ENCODE assay signal across 37 cellular contexts in the genomic region with DNA sequence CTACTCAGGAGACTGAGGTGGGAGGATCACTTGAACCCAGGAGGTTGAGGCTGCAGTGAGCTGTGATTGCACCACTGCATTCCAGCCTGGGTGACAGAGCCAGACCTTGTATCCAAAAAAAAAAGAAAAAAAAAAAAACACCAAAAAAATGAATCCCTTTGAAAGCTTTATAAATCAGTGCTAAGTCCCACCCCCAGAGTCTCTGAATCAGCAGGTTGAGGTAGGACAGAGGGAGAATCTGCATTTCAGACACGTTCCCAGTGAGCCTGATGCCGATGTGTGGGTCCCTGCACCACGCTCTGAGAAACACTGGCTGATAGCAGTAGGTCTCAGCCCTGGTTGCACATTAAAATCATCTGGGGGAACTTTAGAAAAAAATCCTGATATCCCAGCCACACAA. TPM values are rescaled to one million over a fixed set of nuclear protein-coding genes. Genes with fewer than 3 reads are reported as not detected.
"Had no signal": no experiment of that assay in that cellular context is flagged by ENCODE, and none has a peak within 500 bp of the region (broad histone marks: within the 10 kb centered on the region; RNA-seq: fewer than 3 reads in every experiment).

No MANE protein-coding gene starts in this region.

- DNase-seq: activated B cell treated with CpG ODN at 0.5 μM for 24 hours; activated CD4-positive, alpha-beta memory T cell treated with anti-CD3 and anti-CD28 coated beads, Interleukin-2, amount 10 ng/mL, durations not matched to agents 7 days and 5 days; activated CD4-positive, alpha-beta T cell treated with anti-CD3 and anti-CD28 coated beads for 4 hours; activated CD4-positive, alpha-beta T cell treated with anti-CD3 and anti-CD28 coated beads, Interleukin-2, amount 10 ng/mL, durations not matched to agents 24 days and 14 days; activated CD4-positive, alpha-beta T cell treated with anti-CD3 and anti-CD28 coated beads, Interleukin-2, amount 50 U/mL, for 1 hour; activated CD4-positive, alpha-beta T cell treated with anti-CD3 and anti-CD28 coated beads, Interleukin-2, amount 50 U/mL, for 4 hours; activated CD4-positive, CD25-positive, alpha-beta regulatory T cell treated with anti-CD3 and anti-CD28 coated beads, Interleukin-2, amount 50 U/mL, for 72 hours; activated CD8-positive, alpha-beta memory T cell treated with anti-CD3 and anti-CD28 coated beads for 24 hours; activated CD8-positive, alpha-beta memory T cell treated with anti-CD3 and anti-CD28 coated beads, Interleukin-2, amount 10 ng/mL, durations not matched to agents 7 days and 5 days; activated CD8-positive, alpha-beta memory T cell treated with anti-CD3 and anti-CD28 coated beads, Interleukin-2, amount 50 U/mL, for 48 hours; activated CD8-positive, alpha-beta T cell treated with anti-CD3 and anti-CD28 coated beads, Interleukin-2, amount 10 ng/mL, durations not matched to agents 7 days and 5 days; activated effector memory CD4-positive, alpha-beta T cell treated with Interleukin-2 at 50 U/mL for 16 hours; activated gamma-delta T cell; activated naive CD4-positive, alpha-beta T cell treated with anti-CD3 and anti-CD28 coated beads, Interleukin-2, amount 10 ng/mL, durations not matched to agents 7 days and 5 days; activated naive CD4-positive, alpha-beta T cell treated with Interleukin-2 at 50 U/mL for 16 hours; activated naive CD8-positive, alpha-beta T cell treated with anti-CD3 and anti-CD28 coated beads, Interleukin-2, amount 10 ng/mL, durations not matched to agents 7 days and 5 days; activated naive CD8-positive, alpha-beta T cell treated with anti-CD3 and anti-CD28 coated beads, Interleukin-2, amount 50 U/mL, for 24 hours; activated T-cell treated with anti-CD3 and anti-CD28 coated beads, Interleukin-2, amount 50 U/mL, for 24 hours; activated T-cell treated with anti-CD3 and anti-CD28 coated beads, Interleukin-2, amount 50 U/mL, for 48 hours; amygdala; anterior cingulate cortex; cerebellar nuclear complex; T-helper 1 cell; T-helper 2 cell; T-helper 9 cell; WERI-Rb-1 had no signal

- H3K36me3 ChIP-seq: ascending aorta, cardiac muscle cell, WERI-Rb-1 had no signal

- H3K27me3 ChIP-seq: ascending aorta, cardiac muscle cell had no signal

- H3K4me1 ChIP-seq: ascending aorta had no signal

- H3K9me3 Mint-ChIP-seq: activated CD4-positive, alpha-beta memory T cell treated with anti-CD3 and anti-CD28 coated beads, Interleukin-2, amount 10 ng/mL, durations not matched to agents 7 days and 5 days; activated CD4-positive, alpha-beta T cell treated with anti-CD3 and anti-CD28 coated beads, Interleukin-2, amount 10 ng/mL, durations not matched to agents 24 days and 14 days; activated naive CD4-positive, alpha-beta T cell treated with anti-CD3 and anti-CD28 coated beads, Interleukin-2, amount 10 ng/mL, durations not matched to agents 7 days and 5 days; activated naive CD4-positive, alpha-beta T cell treated with anti-CD3 and anti-CD28 coated beads, Interleukin-2, amount 50 U/mL, for 24 hours; activated naive CD8-positive, alpha-beta T cell treated with anti-CD3 and anti-CD28 coated beads, Interleukin-2, amount 10 ng/mL, durations not matched to agents 7 days and 5 days; activated naive CD8-positive, alpha-beta T cell treated with anti-CD3 and anti-CD28 coated beads, Interleukin-2, amount 50 U/mL, for 24 hours; activated T-cell treated with anti-CD3 and anti-CD28 coated beads, Interleukin-2, amount 50 U/mL, for 24 hours; activated T-helper 2 cell treated with anti-CD3 and anti-CD28 coated beads, Interferon-gamma antibody, Interleukin-2, Interleukin-4, amounts not matched to agents 10 μg/mL and 5 μg/mL and 100 μg/mL, durations not matched to agents 14 hours and 24 hours and 36 hours; central memory CD8-positive, alpha-beta T cell; T-helper 1 cell treated with Interleukin-12 subunit alpha and Interleukin-12 subunit beta and Interleukin-4 antibody, amounts not matched to agents 30 μg/mL and 1 μg/mL, for 36 hours; T-helper 2 cell treated with Interferon-gamma antibody and Interleukin-4, amounts not matched to agents 5 μg/mL and 100 μg/mL, for 36 hours had no signal

- ATAC-seq: activated CD8-positive, alpha-beta memory T cell treated with anti-CD3 and anti-CD28 coated beads, Interleukin-2, amount 10 ng/mL, durations not matched to agents 7 days and 5 days; activated CD8-positive, alpha-beta T cell treated with anti-CD3 and anti-CD28 coated beads, Interleukin-2, amount 10 ng/mL, durations not matched to agents 7 days and 5 days; activated naive CD8-positive, alpha-beta T cell treated with anti-CD3 and anti-CD28 coated beads, Interleukin-2, amount 50 U/mL, for 24 hours had no signal

- H3K4me3 Mint-ChIP-seq: activated B cell treated with CpG ODN at 0.5 μM for 24 hours; activated CD4-positive, alpha-beta memory T cell treated with anti-CD3 and anti-CD28 coated beads, Interleukin-2, amount 10 ng/mL, durations not matched to agents 7 days and 5 days; activated CD4-positive, alpha-beta T cell treated with anti-CD3 and anti-CD28 coated beads, Interleukin-2, amount 10 ng/mL, durations not matched to agents 24 days and 14 days; activated CD8-positive, alpha-beta memory T cell treated with anti-CD3 and anti-CD28 coated beads, Interleukin-2, amount 10 ng/mL, durations not matched to agents 7 days and 5 days; activated CD8-positive, alpha-beta T cell treated with anti-CD3 and anti-CD28 coated beads, Interleukin-2, amount 10 ng/mL, durations not matched to agents 7 days and 5 days; activated naive CD4-positive, alpha-beta T cell treated with anti-CD3 and anti-CD28 coated beads, Interleukin-2, amount 10 ng/mL, durations not matched to agents 7 days and 5 days; activated naive CD4-positive, alpha-beta T cell treated with anti-CD3 and anti-CD28 coated beads, Interleukin-2, amount 50 U/mL, for 24 hours; activated naive CD8-positive, alpha-beta T cell; activated naive CD8-positive, alpha-beta T cell treated with anti-CD3 and anti-CD28 coated beads, Interleukin-2, amount 10 ng/mL, durations not matched to agents 7 days and 5 days; activated naive CD8-positive, alpha-beta T cell treated with anti-CD3 and anti-CD28 coated beads, Interleukin-2, amount 50 U/mL, for 24 hours; activated T-cell treated with anti-CD3 and anti-CD28 coated beads, Interleukin-2, amount 50 U/mL, for 24 hours; brain; central memory CD8-positive, alpha-beta T cell; T-helper 1 cell treated with Interleukin-12 subunit alpha and Interleukin-12 subunit beta and Interleukin-4 antibody, amounts not matched to agents 30 μg/mL and 1 μg/mL, for 36 hours; T-helper 2 cell treated with Interferon-gamma antibody and Interleukin-4, amounts not matched to agents 5 μg/mL and 100 μg/mL, for 36 hours had no signal

- H3K27ac ChIP-seq: ascending aorta, cardiac muscle cell, WERI-Rb-1 had no signal

- H3K4me3 ChIP-seq: ascending aorta, cardiac muscle cell had no signal

- H3K9me3 ChIP-seq: ascending aorta had no signal

- FAIRE-seq: bronchial epithelial cell, TTC549 had no signal

- H3K27ac Mint-ChIP-seq: activated B cell treated with CpG ODN at 0.5 μM for 24 hours; activated CD4-positive, alpha-beta memory T cell treated with anti-CD3 and anti-CD28 coated beads, Interleukin-2, amount 10 ng/mL, durations not matched to agents 7 days and 5 days; activated CD4-positive, alpha-beta T cell treated with anti-CD3 and anti-CD28 coated beads, Interleukin-2, amount 10 ng/mL, durations not matched to agents 24 days and 14 days; activated CD8-positive, alpha-beta memory T cell treated with anti-CD3 and anti-CD28 coated beads, Interleukin-2, amount 10 ng/mL, durations not matched to agents 7 days and 5 days; activated CD8-positive, alpha-beta T cell treated with anti-CD3 and anti-CD28 coated beads, Interleukin-2, amount 10 ng/mL, durations not matched to agents 7 days and 5 days; activated naive CD4-positive, alpha-beta T cell treated with anti-CD3 and anti-CD28 coated beads, Interleukin-2, amount 10 ng/mL, durations not matched to agents 7 days and 5 days; activated naive CD8-positive, alpha-beta T cell; activated naive CD8-positive, alpha-beta T cell treated with anti-CD3 and anti-CD28 coated beads, Interleukin-2, amount 10 ng/mL, durations not matched to agents 7 days and 5 days; activated naive CD8-positive, alpha-beta T cell treated with anti-CD3 and anti-CD28 coated beads, Interleukin-2, amount 50 U/mL, for 24 hours; activated T-cell treated with anti-CD3 and anti-CD28 coated beads, Interleukin-2, amount 50 U/mL, for 24 hours; activated T-helper 2 cell treated with anti-CD3 and anti-CD28 coated beads, Interferon-gamma antibody, Interleukin-2, Interleukin-4, amounts not matched to agents 10 μg/mL and 5 μg/mL and 100 μg/mL, durations not matched to agents 14 hours and 24 hours and 36 hours; T-helper 1 cell treated with Interleukin-12 subunit alpha and Interleukin-12 subunit beta and Interleukin-4 antibody, amounts not matched to agents 30 μg/mL and 1 μg/mL, for 36 hours; T-helper 2 cell treated with Interferon-gamma antibody and Interleukin-4, amounts not matched to agents 5 μg/mL and 100 μg/mL, for 36 hours had no signal

- H3K36me3 Mint-ChIP-seq: activated CD8-positive, alpha-beta memory T cell treated with anti-CD3 and anti-CD28 coated beads, Interleukin-2, amount 10 ng/mL, durations not matched to agents 7 days and 5 days; activated naive CD4-positive, alpha-beta T cell treated with anti-CD3 and anti-CD28 coated beads, Interleukin-2, amount 10 ng/mL, durations not matched to agents 7 days and 5 days; activated naive CD4-positive, alpha-beta T cell treated with anti-CD3 and anti-CD28 coated beads, Interleukin-2, amount 50 U/mL, for 24 hours; activated naive CD8-positive, alpha-beta T cell; activated naive CD8-positive, alpha-beta T cell treated with anti-CD3 and anti-CD28 coated beads, Interleukin-2, amount 10 ng/mL, durations not matched to agents 7 days and 5 days; brain had no signal

RNA-seq across cellular contexts. Expression of a gene that starts 27.1 kb away (rescaled TPM):
- total RNA-seq: activated CD8-positive, alpha-beta memory T cell treated with anti-CD3 and anti-CD28 coated beads, Interleukin-2, amount 10 ng/mL, durations not matched to agents 7 days and 5 days; activated CD8-positive, alpha-beta T cell treated with anti-CD3 and anti-CD28 coated beads, Interleukin-2, amount 10 ng/mL, durations not matched to agents 7 days and 5 days; activated T-helper 2 cell treated with anti-CD3 and anti-CD28 coated beads, Interferon-gamma antibody, Interleukin-2, Interleukin-4, amounts not matched to agents 10 μg/mL and 5 μg/mL and 100 μg/mL, durations not matched to agents 14 hours and 24 hours and 36 hours had no signal
